ENCODE assay signal across 10 cellular contexts in genomic region chr7:131897016-131897789, GRCh38.
DNase-seq lines count a peak whose midpoint lies in the region; ATAC-seq and TF ChIP-seq lines count a peak whose summit lies in the region.
"Had no signal": no experiment of that assay in that cellular context is flagged by ENCODE, and none has a peak within 500 bp of the region (broad histone marks: within the 10 kb centered on the region; RNA-seq: fewer than 3 reads in every experiment).

No MANE protein-coding gene starts in this region.

- peak overlapping the region; percentile 89; the same call in 1 of the 2 replicates for H3K27ac Mint-ChIP-seq in WTC11

- peaks cover 14% of the 10 kb centered on the region for H3K4me1 ChIP-seq in HEK293 (ENCODE audit: control insufficient read depth, insufficient read depth, low read length)
- H3K4me1 ChIP-seq: tibial artery had no signal

- peak overlapping the region; percentile 25 for H3K4me3 Mint-ChIP-seq in WTC11

- no peak for TF ChIP-seq CTCF in HEK293 (tag by site-specific recombination; IDR thresholded peaks at IDR 0.05)
- TF ChIP-seq CTCF in WTC11 (IDR thresholded peaks at IDR 0.05), result no peak

- POLR2A ChIA-PET in HEK293 (lab: Yijun Ruan, JAX), result interaction anchor here (0.5 to 1.4 kb wide), 6 partner anchors 12 to 53 kb away, joined by 3 to 8 read pairs (median 4); no protein-coding TSS in a partner anchor
- POLR2A ChIA-PET in WTC11 (lab: Charles Lee), result no interaction called here

- H3K27me3 Mint-ChIP-seq in WTC11 (ENCODE audit: low read depth), result peaks cover 92% of the 10 kb centered on the region

- no peaks in the 10 kb centered on the region for H3K36me3 ChIP-seq in HEK293 (ENCODE audit: control insufficient read depth in 2 of 2, insufficient read depth in 1 of 2, low read length in 2 of 2)
- H3K36me3 ChIP-seq: tibial artery had no signal

- CTCF ChIA-PET in HEK293 (lab: Yijun Ruan, JAX), result interaction anchor here (0.5 to 1.2 kb wide), 3 partner anchors 30 to 38 kb away, joined by 3 to 5 read pairs (median 3); no protein-coding TSS in a partner anchor
- CTCF ChIA-PET in WTC11 (lab: Charles Lee), result interaction anchor here (0.6 to 2.4 kb wide), 6 partner anchors 10 to 351 kb away, joined by 3 to 14 read pairs (median 4); no protein-coding TSS in a partner anchor

- ATAC-seq in WTC11, result peak; percentile 62
- ATAC-seq in GM18502 (IDR thresholded peaks at IDR 0.05; ENCODE audit: poor library complexity, unreplicated experiment), result no peak

- H3K4me3 ChIP-seq in HEK293 (ENCODE audit: low read depth, low read length), result no peak overlapping the region
- H3K4me3 ChIP-seq: tibial artery had no signal

- peaks cover 31% of the 10 kb centered on the region for H3K4me1 Mint-ChIP-seq in WTC11

- H3K9me3 Mint-ChIP-seq in WTC11, result peaks cover 16% of the 10 kb centered on the region

- H3K36me3 Mint-ChIP-seq in WTC11, result no peaks in the 10 kb centered on the region

- H3K9me3 ChIP-seq in HEK293 (ENCODE audit: control insufficient read depth, insufficient read depth, low read depth, low read length), result no peaks in the 10 kb centered on the region

- H3K27ac ChIP-seq in HEK293 (ENCODE audit: extremely low read depth, low read depth, low read length), result peak overlapping the region; percentile 11; the same call in 1 of the 2 replicates
- H3K27ac ChIP-seq: tibial artery had no signal

- DNase-seq in A172 (ENCODE audit: low spot score) (peak; percentile 96), WTC11 (ENCODE audit: low spot score) (no peak), iris pigment epithelial cell (ENCODE audit: low read depth) (peak; percentile 23), hypothalamus (lab: John Stamatoyannopoulos, UW) (no peak), SW 1271 (lab: John Stamatoyannopoulos, UW) (no peak), SHP77 treated with DMSO at 0.1 percent for 48 hours (lab: John Stamatoyannopoulos, UW) (no peak)
- DNase-seq: anterior cingulate cortex, tibial artery had no signal

TF ChIP-seq in HEK293, 187 proteins besides CTCF, POLR2A, EP300 and RAD21 (continues in another document):
- peak; percentile 93 for TF ChIP-seq OSR2 (tag by site-specific recombination; IDR thresholded peaks at IDR 0.05)
- peak; percentile 100 for TF ChIP-seq ZIC2 (tag by site-specific recombination; IDR thresholded peaks at IDR 0.05)
- no peak; the same call in 1 of the 2 replicates for TF ChIP-seq ZNF366 (tag by site-specific recombination; conservative IDR thresholded peaks at IDR 0.05)
- TF ChIP-seq ZNF341 (tag by site-specific recombination; IDR thresholded peaks at IDR 0.05; ENCODE audit: low read depth), result 0 out of 2 replicates have a peak, but pooled peaks have one; percentile 14
- TF ChIP-seq ZBTB49 (tag by site-specific recombination; IDR thresholded peaks at IDR 0.05; ENCODE audit: low read depth), result no peak
- no peak for TF ChIP-seq ZNF639 (tag by site-specific recombination; IDR thresholded peaks at IDR 0.05)
- TF ChIP-seq ZBTB44 (tag by site-specific recombination; IDR thresholded peaks at IDR 0.05), result peak; percentile 83
- TF ChIP-seq ZNF707 (tag by site-specific recombination; IDR thresholded peaks at IDR 0.05), result no peak

TF ChIP-seq in WTC11, 78 proteins besides CTCF, POLR2A, EP300 and RAD21:
- TF ChIP-seq FOXK1 (CRISPR knock-in tag; IDR thresholded peaks at IDR 0.05) (0 out of 2 replicates have a peak, but pooled peaks have one; percentile 37), TEAD1 (CRISPR knock-in tag; IDR thresholded peaks at IDR 0.05) (peak; percentile 37; the same call in 1 of the 2 replicates), ZNF423 (CRISPR knock-in tag; IDR thresholded peaks at IDR 0.05) (peak; percentile 21; the same call in 1 of the 2 replicates), RORB (CRISPR knock-in tag; IDR thresholded peaks at IDR 0.05) (no peak), E2F1 (CRISPR knock-in tag; IDR thresholded peaks at IDR 0.05) (no peak)

Comparison
In these comparisons a context has a peak if more than half of its experiments do, and no peak if none do; other contexts are left out.
1. DNase-seq: peak in A172 (single experiment) and iris pigment epithelial cell (single experiment); none in WTC11 (single experiment), hypothalamus (0 of 51), SW 1271 (0 of 2) and SHP77 treated with DMSO at 0.1 percent for 48 hours (single experiment).